ENCODE assay signal across 9 cellular contexts in the genomic region with DNA sequence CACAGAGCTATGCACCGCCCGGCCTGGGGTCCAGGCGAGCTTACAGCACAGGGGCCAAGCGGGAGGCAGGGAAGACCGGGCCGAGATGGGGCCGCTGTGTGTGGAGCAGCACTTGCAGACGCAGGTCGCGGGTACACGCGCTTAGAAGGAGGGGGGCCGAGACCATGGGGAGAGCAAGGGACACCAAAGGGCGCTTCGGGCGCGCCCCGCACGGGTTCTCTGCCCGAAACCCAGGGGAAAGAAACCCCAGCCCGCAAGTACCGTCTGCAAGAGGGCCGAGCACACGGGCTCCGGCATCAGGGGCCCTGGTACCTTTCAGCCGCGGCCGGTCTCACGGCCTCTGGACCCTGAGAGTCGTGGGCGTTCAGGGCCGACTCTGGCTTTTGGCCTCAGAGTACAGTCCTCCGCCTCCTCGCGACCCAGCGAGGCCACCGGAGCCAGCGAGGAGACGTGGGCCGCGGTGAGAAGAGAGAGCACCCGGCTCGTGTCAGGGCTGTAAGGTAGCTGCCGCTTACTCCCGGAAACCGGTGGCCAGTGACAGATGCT. TPM values are rescaled to one million over a fixed set of nuclear protein-coding genes. Genes with fewer than 3 reads are reported as not detected.
DNase-seq lines count a peak whose midpoint lies in the region; FAIRE-seq and TF ChIP-seq lines count a peak whose summit lies in the region.
"Had no signal": no experiment of that assay in that cellular context is flagged by ENCODE, and none has a peak within 500 bp of the region (broad histone marks: within the 10 kb centered on the region; RNA-seq: fewer than 3 reads in every experiment).

No MANE protein-coding gene starts in this region.

- DNase-seq in NCI-H146 (lab: John Stamatoyannopoulos, UW): peak; percentile 28
- DNase-seq in NCI-H146 treated with DMSO at 0.1 percent for 48 hours (lab: John Stamatoyannopoulos, UW; ENCODE audit: unreplicated experiment): no peak
- DNase-seq in NB4 (ENCODE audit: low read depth): peak; percentile 27
- DNase-seq in astrocyte of the hippocampus (ENCODE audit: low read depth, low spot score): peak; percentile 24
- no peak for DNase-seq in immature natural killer cell
- DNase-seq in posterior vena cava (ENCODE audit: low spot score): no peak
- DNase-seq in HTR-8/SVneo (ENCODE audit: insufficient read length, low spot score): no peak

- no peak for FAIRE-seq in HTR-8/SVneo (lab: Jason Lieb, UNC)

- H3K4me3 ChIP-seq in NB4 (ENCODE audit: low read depth, low read length): peak overlapping the region; percentile 76
- H3K4me3 ChIP-seq in stomach smooth muscle (ENCODE audit: low read length in 2 of 2): peak overlapping the region; percentile 71 to 84

- TF ChIP-seq CTCF in NB4 (IDR thresholded peaks at IDR 0.05; ENCODE audit: low read depth, low read length): no peak

- no peak for TF ChIP-seq POLR2A in NB4 (IDR thresholded peaks at IDR 0.05; ENCODE audit: extremely low read depth, insufficient read length)

- H3K4me1 ChIP-seq in stomach smooth muscle (ENCODE audit: control insufficient read depth, insufficient read depth, low read length): peaks cover 8% of the 10 kb centered on the region

- H3K36me3 Mint-ChIP-seq in immature natural killer cell: no peaks in the 10 kb centered on the region

- no peaks in the 10 kb centered on the region for H3K36me3 ChIP-seq in stomach smooth muscle (ENCODE audit: control insufficient read depth in 2 of 2, insufficient read depth in 2 of 2, low read length in 2 of 2)

- H3K27me3 Mint-ChIP-seq in immature natural killer cell (ENCODE audit: low read depth in 3 of 3): peaks cover 10 to 12% (median 12%) of the 10 kb centered on the region in 3 donors

- peak overlapping the region; percentile 87 to 89 for H3K9ac ChIP-seq in stomach smooth muscle (ENCODE audit: low read length in 2 of 2)

- peaks cover 6 to 12% of the 10 kb centered on the region in 2 donors for H3K4me1 Mint-ChIP-seq in immature natural killer cell

- H3K27ac Mint-ChIP-seq in immature natural killer cell: peak overlapping the region; percentile 93 to 99 (median 98)

- H3K27ac ChIP-seq in stomach smooth muscle (ENCODE audit: low read length): peak overlapping the region; percentile 83

- intact Hi-C loops in posterior vena cava (cut with DNase I): no loop called here

- peak overlapping the region; percentile 83 to 93 (median 90) for H3K4me3 Mint-ChIP-seq in immature natural killer cell

- H3K9me3 ChIP-seq in stomach smooth muscle (ENCODE audit: control insufficient read depth in 2 of 2, low read length in 2 of 2): no peaks in the 10 kb centered on the region

- H3K9me3 Mint-ChIP-seq in immature natural killer cell: peaks cover 0 to 2% (median 0%) of the 10 kb centered on the region in 6 donors

- no peaks in the 10 kb centered on the region for H3K27me3 ChIP-seq in stomach smooth muscle (ENCODE audit: control insufficient read depth in 1 of 2, insufficient read depth in 2 of 2, low read length in 2 of 2)

RNA-seq across cellular contexts. Expression of gene EOLA2, which starts 0.3 kb away (rescaled TPM):
- polyA plus RNA-seq in immature natural killer cell: 10 to 100 TPM; 38.6 to 65.1 (median 51.5) TPM
- 10 to 100 TPM; 21.5 to 23.0 TPM for total RNA-seq in posterior vena cava

RNA-seq across cellular contexts. Expression of gene HSFX4, which starts 8.6 kb away (rescaled TPM):
- polyA plus RNA-seq in immature natural killer cell: not detected
- not detected for total RNA-seq in posterior vena cava

RNA-seq across cellular contexts. Expression of gene MAGEA8, which starts 57.0 kb away (rescaled TPM):
- polyA plus RNA-seq in immature natural killer cell: not detected
- total RNA-seq in posterior vena cava: not detected
- polyA plus RNA-seq: adipose tissue had no signal

Comparison
In these comparisons a context has a peak if more than half of its experiments do, and no peak if none do; other contexts are left out.
1. DNase-seq: peak in NCI-H146 (single experiment), NB4 (single experiment) and astrocyte of the hippocampus (single experiment); none in NCI-H146 treated with DMSO at 0.1 percent for 48 hours (single experiment), immature natural killer cell (0 of 3), posterior vena cava (single experiment) and HTR-8/SVneo (single experiment).